In the genomic region with DNA sequence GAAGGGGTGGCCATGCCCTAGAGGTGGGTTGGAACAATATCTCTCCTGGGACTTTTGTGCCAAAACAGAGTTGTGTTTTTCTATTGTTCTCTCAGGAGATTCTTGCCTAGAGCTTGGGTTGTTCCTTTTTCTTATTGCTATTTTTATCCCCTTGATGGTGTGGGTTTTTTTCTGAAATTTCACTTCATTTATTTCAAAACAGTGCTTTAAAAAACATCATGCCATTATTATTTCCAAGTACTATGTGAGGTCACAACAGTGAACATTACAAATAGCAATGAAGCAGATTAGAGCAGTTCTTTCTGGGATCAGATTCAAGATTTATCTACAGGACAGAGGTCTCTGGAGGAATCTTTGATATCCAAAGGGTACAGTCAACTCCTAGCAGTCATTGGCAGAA, we compare ENCODE assay signal across 26 cellular contexts.
A peak's percentile ranks its signal among the peaks of the same experiment; 100 is the strongest.
DNase-seq lines count a peak whose midpoint lies in the region; ATAC-seq and TF ChIP-seq lines count a peak whose summit lies in the region.
"Had no signal": no experiment of that assay in that cellular context is flagged by ENCODE, and none has a peak within 500 bp of the region (broad histone marks: within the 10 kb centered on the region; RNA-seq: fewer than 3 reads in every experiment).

No MANE protein-coding gene starts in this region.

- H3K79me2 ChIP-seq in fibroblast of lung (ENCODE audit: control insufficient read depth, insufficient read depth, low read length), result no peaks in the 10 kb centered on the region

- no peak for TF ChIP-seq POLR2A in prostate gland (IDR thresholded peaks at IDR 0.05)

- H3K9me3 ChIP-seq in fibroblast of lung (ENCODE audit: control insufficient read depth, insufficient read depth, low read depth, low read length), result no peaks in the 10 kb centered on the region
- no peaks in the 10 kb centered on the region for H3K9me3 ChIP-seq in aorta (ENCODE audit: control insufficient read depth, low read length)
- no peaks in the 10 kb centered on the region for H3K9me3 ChIP-seq in prostate gland
- H3K9me3 ChIP-seq: Caco-2, esophagus squamous epithelium, HAP-1, mucosa of descending colon had no signal

- no peaks in the 10 kb centered on the region for H3K36me3 ChIP-seq in fibroblast of lung (ENCODE audit: control insufficient read depth, insufficient read depth, low read length)
- no peaks in the 10 kb centered on the region for H3K36me3 ChIP-seq in aorta (ENCODE audit: control insufficient read depth in 1 of 2, insufficient read depth in 2 of 2, low read length in 1 of 2)
- no peaks in the 10 kb centered on the region for H3K36me3 ChIP-seq in prostate gland
- H3K36me3 ChIP-seq: esophagus squamous epithelium, HAP-1 had no signal

- H3K9ac ChIP-seq in fibroblast of lung (ENCODE audit: insufficient read depth, low read length), result no peak overlapping the region

- H3K4me3 ChIP-seq in fibroblast of lung (replicated peaks in 1 of 4; ENCODE audit: control extremely low read depth in 1 of 4, insufficient read depth in 1 of 4, low read depth in 3 of 4, low read length in 4 of 4) (no peak overlapping the region), aorta (ENCODE audit: low read length in 2 of 2) (no peak overlapping the region), prostate gland (no peak overlapping the region)
- H3K4me3 ChIP-seq: esophagus squamous epithelium, GM12878, HAP-1, K562, mucosa of descending colon had no signal

- TF ChIP-seq CTCF in fibroblast of lung (conservative IDR thresholded peaks at IDR 0.05 in 1 of 2, IDR thresholded peaks at IDR 0.05 in 1 of 2; ENCODE audit: low read depth in 1 of 2, low read length in 2 of 2) (no peak), prostate gland (IDR thresholded peaks at IDR 0.05) (no peak)

- DNase-seq in SIG-M5 treated with dmso at 0.1 percent for 504 hours (lab: John Stamatoyannopoulos, UW; ENCODE audit: unreplicated experiment) (peak; percentile 17), SIG-M5 (lab: John Stamatoyannopoulos, UW) (no peak), fibroblast of lung (ENCODE audit: low read depth in 2 of 2) (peak; percentile 38 to 41), left lobe of liver (ENCODE audit: low spot score) (no peak), aorta (no peak), NCI-H1417 (lab: John Stamatoyannopoulos, UW) (no peak), prostate gland (ENCODE audit: low spot score) (no peak)
- DNase-seq: activated CD4-positive, alpha-beta T cell treated with anti-CD3 and anti-CD28 coated beads for 36 hours; activated CD8-positive, alpha-beta memory T cell treated with anti-CD3 and anti-CD28 coated beads for 24 hours; activated naive CD4-positive, alpha-beta T cell treated with Interleukin-2 at 50 U/mL for 16 hours; activated T-cell treated with anti-CD3 and anti-CD28 coated beads, Interleukin-2, amount 50 U/mL, for 24 hours; Caco-2; DMS79 treated with DMSO at 0.1 percent for 48 hours; effector memory CD8-positive, alpha-beta T cell; esophagus squamous epithelium; head of caudate nucleus; mucosa of descending colon; NCI-H1694 treated with DMSO at 0.1 percent for 48 hours; NCI-H748 treated with DMSO at 0.1 percent for 48 hours; nephron progenitor cell; OCI-M1; posterior cingulate gyrus had no signal

- no peak overlapping the region for H3K4me2 ChIP-seq in fibroblast of lung (ENCODE audit: extremely low read depth, insufficient read depth, low read length)

- no peaks in the 10 kb centered on the region for H4K20me1 ChIP-seq in fibroblast of lung (ENCODE audit: control insufficient read depth, extremely low read depth, insufficient read depth, low read length)

- peak; percentile 70 for ATAC-seq in left lobe of liver
- peak; percentile 49 for ATAC-seq in aorta (ENCODE audit: low FRiP score)
- ATAC-seq in GM18868 (IDR thresholded peaks at IDR 0.05; ENCODE audit: unreplicated experiment), result no peak
- ATAC-seq: activated CD4-positive, alpha-beta T cell treated with anti-CD3 and anti-CD28 coated beads for 36 hours; effector memory CD8-positive, alpha-beta T cell; GM12878; K562; mucosa of descending colon had no signal

- H3K27ac ChIP-seq in fibroblast of lung (ENCODE audit: insufficient read depth, low read length), result no peak overlapping the region
- peak overlapping the region; percentile 59 to 90 for H3K27ac ChIP-seq in aorta (ENCODE audit: low read depth in 1 of 2, low read length in 2 of 2)
- H3K27ac ChIP-seq in prostate gland, result no peak overlapping the region
- H3K27ac ChIP-seq: esophagus squamous epithelium had no signal

- H3K4me1 ChIP-seq in fibroblast of lung (ENCODE audit: control insufficient read depth, extremely low read depth, insufficient read depth, low read length) (peaks cover 2% of the 10 kb centered on the region), aorta (ENCODE audit: control insufficient read depth in 1 of 2, insufficient read depth in 2 of 2, low read length in 2 of 2) (peaks cover 13 to 19% of the 10 kb centered on the region in 2 donors), prostate gland (replicated peaks) (no peaks in the 10 kb centered on the region)
- H3K4me1 ChIP-seq: Caco-2, HAP-1 had no signal

- intact Hi-C loops in aorta (cut with DNase I), result loop anchor here in 1 of 2 donors (5.0 to 10.0 kb wide), 2 partner anchors 46 to 89 kb away; no protein-coding TSS in a partner anchor
- intact Hi-C loops in prostate gland (cut with DNase I), result loop anchor here (5.0 kb wide), 1 partner anchor 46 kb away; no protein-coding TSS in a partner anchor

- H2AFZ ChIP-seq in fibroblast of lung (ENCODE audit: low read length), result no peak overlapping the region

- no peaks in the 10 kb centered on the region for H3K27me3 ChIP-seq in fibroblast of lung (ENCODE audit: control insufficient read depth, insufficient read depth, low read length)
- no peaks in the 10 kb centered on the region for H3K27me3 ChIP-seq in aorta (ENCODE audit: control insufficient read depth in 1 of 2, insufficient read depth in 2 of 2, low read length in 1 of 2)
- H3K27me3 ChIP-seq in prostate gland (replicated peaks; ENCODE audit: insufficient read depth), result no peaks in the 10 kb centered on the region
- H3K27me3 ChIP-seq: esophagus squamous epithelium had no signal

Comparison
In these comparisons a context has a peak if more than half of its experiments do, and no peak if none do; other contexts are left out.
1. DNase-seq: peak in SIG-M5 treated with dmso at 0.1 percent for 504 hours (single experiment) and fibroblast of lung (2 of 2); none in SIG-M5 (single experiment), left lobe of liver (single experiment), aorta (0 of 2), NCI-H1417 (0 of 3) and prostate gland (single experiment).
2. H3K27ac ChIP-seq: peak in aorta (2 of 2); none in fibroblast of lung (single experiment) and prostate gland (0 of 2).